ENCODE assay signal across 8 cellular contexts in genomic region chr15:49215768-49216739, GRCh38. TPM values are rescaled to one million over a fixed set of nuclear protein-coding genes. Genes with fewer than 3 reads are reported as not detected.
DNase-seq lines count a peak whose midpoint lies in the region; ATAC-seq, FAIRE-seq and TF ChIP-seq lines count a peak whose summit lies in the region.

No MANE protein-coding gene starts in this region.

- peaks cover 26% of the 10 kb centered on the region for H3K36me3 Mint-ChIP-seq in endodermal cell (ENCODE audit: low read depth)
- H3K36me3 Mint-ChIP-seq in activated naive CD4-positive, alpha-beta T cell treated with anti-CD3 and anti-CD28 coated beads for 36 hours (ENCODE audit: low read depth) = peaks cover 41% of the 10 kb centered on the region

- H3K36me3 ChIP-seq in Karpas-422 (ENCODE audit: insufficient read depth, low read length) = 0 out of 2 replicates have a peak, but pooled peaks cover 4% of the 10 kb centered on the region
- H3K36me3 ChIP-seq in endodermal cell (ENCODE audit: control insufficient read depth, insufficient read depth, low read length) = no peaks in the 10 kb centered on the region
- H3K36me3 ChIP-seq in gastroesophageal sphincter = peaks cover 0 to 22% of the 10 kb centered on the region in 2 donors

- H3K4me1 ChIP-seq in Karpas-422 (ENCODE audit: low read length) (peaks cover 13% of the 10 kb centered on the region), endodermal cell (ENCODE audit: control insufficient read depth, insufficient read depth, low read length) (no peaks in the 10 kb centered on the region), gastroesophageal sphincter (no peaks in the 10 kb centered on the region)

- 76 to 88% methylated on average over 4 to 7 of the region's 7 CpGs for whole genome bisulfite sequencing in endodermal cell (ENCODE audit: insufficient coverage in 1 of 2, insufficient read length in 1 of 2), 2 experiments
- 77% methylated on average over 5 of the region's 7 CpGs; no CpG with 5 or more reads in 1 of the 2 donors for WGBS in gastroesophageal sphincter (ENCODE audit: low coverage in 1 of 2), 2 donors

- no peaks in the 10 kb centered on the region for H3K27me3 Mint-ChIP-seq in endodermal cell (ENCODE audit: insufficient read depth)
- no peaks in the 10 kb centered on the region for H3K27me3 Mint-ChIP-seq in activated naive CD4-positive, alpha-beta T cell treated with anti-CD3 and anti-CD28 coated beads for 36 hours (ENCODE audit: low read depth)

- peak; percentile 79 for FAIRE-seq in GM18507 (lab: Jason Lieb, UNC)

- TF ChIP-seq CTCF in endodermal cell (conservative IDR thresholded peaks at IDR 0.05) (peak; percentile 48), gastroesophageal sphincter (IDR thresholded peaks at IDR 0.05) (no peak)

- H3K4me1 Mint-ChIP-seq in endodermal cell = peaks cover 1% of the 10 kb centered on the region
- H3K4me1 Mint-ChIP-seq in activated naive CD4-positive, alpha-beta T cell treated with anti-CD3 and anti-CD28 coated beads for 36 hours (ENCODE audit: low read depth) = peaks cover 10% of the 10 kb centered on the region

- H3K79me2 ChIP-seq in Karpas-422 (ENCODE audit: low read length) = peaks cover 42% of the 10 kb centered on the region

- no peak for TF ChIP-seq EP300 in gastroesophageal sphincter (IDR thresholded peaks at IDR 0.05)

- H3K4me3 ChIP-seq in Karpas-422 (ENCODE audit: low read length) (no peak overlapping the region; the same call in 1 of the 2 replicates), endodermal cell (ENCODE audit: low read length) (no peak overlapping the region), gastroesophageal sphincter (no peak overlapping the region)

- intact Hi-C loops in activated naive CD4-positive, alpha-beta T cell treated with anti-CD3 and anti-CD28 coated beads for 36 hours (cut with micrococcal nuclease) = no loop called here

- peaks cover 7% of the 10 kb centered on the region for H3K9me3 Mint-ChIP-seq in endodermal cell
- H3K9me3 Mint-ChIP-seq in activated naive CD4-positive, alpha-beta T cell treated with anti-CD3 and anti-CD28 coated beads for 36 hours = peaks cover 8% of the 10 kb centered on the region

- H3K27ac ChIP-seq in Karpas-422 (ENCODE audit: low read length) (0 out of 2 replicates have a peak overlapping the region, but pooled peaks have one; percentile 12), endodermal cell (ENCODE audit: low read depth, low read length) (no peak overlapping the region), gastroesophageal sphincter (no peak overlapping the region)

- H3K9me3 ChIP-seq in Karpas-422 (ENCODE audit: low read length) (no peaks in the 10 kb centered on the region), endodermal cell (ENCODE audit: control insufficient read depth, low read length) (peaks cover 7% of the 10 kb centered on the region), gastroesophageal sphincter (peaks cover 0 to 7% (median 0%) of the 10 kb centered on the region in 3 donors)

- H3K9me2 ChIP-seq in Karpas-422 (replicated peaks; ENCODE audit: insufficient read depth, low read length) = no peaks in the 10 kb centered on the region

- H3K27me3 ChIP-seq in Karpas-422 (ENCODE audit: low read length) (no peaks in the 10 kb centered on the region), endodermal cell (ENCODE audit: control insufficient read depth, insufficient read depth, low read length, poor library complexity, severe bottlenecking) (no peaks in the 10 kb centered on the region), gastroesophageal sphincter (no peaks in the 10 kb centered on the region)

- H2AFZ ChIP-seq in Karpas-422 (ENCODE audit: low read length) = no peak overlapping the region

- CTCF ChIA-PET in activated naive CD4-positive, alpha-beta T cell treated with anti-CD3 and anti-CD28 coated beads for 36 hours (lab: Charles Lee) = interaction anchor here (1.5 kb wide), 1 partner anchor 21 kb away, joined by 3 read pairs; no protein-coding TSS in a partner anchor

- H3K9ac ChIP-seq in Karpas-422 (ENCODE audit: low read length) (peak overlapping the region; percentile 19; the same call in 1 of the 2 replicates), endodermal cell (ENCODE audit: extremely low read depth, low read length, poor library complexity, severe bottlenecking) (no peak overlapping the region)

- H3K4me2 ChIP-seq in Karpas-422 (ENCODE audit: low read depth, low read length, poor library complexity, severe bottlenecking) = peak overlapping the region; percentile 14

- no peaks in the 10 kb centered on the region for H4K20me1 ChIP-seq in Karpas-422 (ENCODE audit: insufficient read depth, low read depth, low read length)

- DNase-seq in GM18507 (ENCODE audit: extremely low spot score, insufficient read length, low read depth) (peak; percentile 47), Karpas-422 (peak; percentile 80), endodermal cell (peak; percentile 63), ecto neural progenitor cell (ENCODE audit: low spot score) (no peak)
- DNase-seq in activated naive CD4-positive, alpha-beta T cell treated with anti-CD3 and anti-CD28 coated beads for 36 hours = no peak
- no peak for DNase-seq in effector CD8-positive, alpha-beta T cell (lab: John Stamatoyannopoulos, UW)

- peak; percentile 100 for ATAC-seq in GM21786 (IDR thresholded peaks at IDR 0.05; ENCODE audit: unreplicated experiment)
- no peak for ATAC-seq in gastroesophageal sphincter

- H3K27ac Mint-ChIP-seq in endodermal cell = no peak overlapping the region
- H3K27ac Mint-ChIP-seq in activated naive CD4-positive, alpha-beta T cell treated with anti-CD3 and anti-CD28 coated beads for 36 hours = no peak overlapping the region

- no peak overlapping the region for H3K4me3 Mint-ChIP-seq in endodermal cell
- H3K4me3 Mint-ChIP-seq in activated naive CD4-positive, alpha-beta T cell treated with anti-CD3 and anti-CD28 coated beads for 36 hours = no peak overlapping the region

- no peak for TF ChIP-seq POLR2A in gastroesophageal sphincter (IDR thresholded peaks at IDR 0.05)

RNA-seq across cellular contexts. Expression of gene GALK2, which starts 46.0 kb away (rescaled TPM):
- total RNA-seq in Karpas-422 (2014; rRNA removed; shearing (Covaris generic); ENCODE audit: low replicate concordance) = 27.0 and 33.0 TPM in 2 replicates
- total RNA-seq in endodermal cell = 10 to 100 TPM; 13.4 to 19.1 TPM
- polyA plus RNA-seq in endodermal cell (2013, experiment 1 of 2) = 14.5 TPM
- polyA plus RNA-seq in endodermal cell (2013, experiment 2 of 2) = 13.2 TPM
- total RNA-seq in activated naive CD4-positive, alpha-beta T cell treated with anti-CD3 and anti-CD28 coated beads for 36 hours = 10 to 100 TPM; 22.6 to 24.1 TPM
- 10 to 100 TPM; 30.0 to 54.8 (median 43.8) TPM for total RNA-seq in gastroesophageal sphincter

Comparison
In these comparisons a context has a peak if more than half of its experiments do, and no peak if none do; other contexts are left out.
1. DNase-seq: peak in GM18507 (single experiment), Karpas-422 (single experiment) and endodermal cell (single experiment); none in activated naive CD4-positive, alpha-beta T cell treated with anti-CD3 and anti-CD28 coated beads for 36 hours (single experiment), effector CD8-positive, alpha-beta T cell (single experiment) and ecto neural progenitor cell (single experiment).